In genomic region chrX:9130031-9130430, GRCh38 we compare ENCODE assay signal across 22 cellular contexts.
"Had no signal": no experiment of that assay in that cellular context is flagged by ENCODE, and none has a peak within 500 bp of the region (broad histone marks: within the 10 kb centered on the region; RNA-seq: fewer than 3 reads in every experiment).

No MANE protein-coding gene starts in this region.

- H3K36me3 Mint-ChIP-seq: immature natural killer cell; mesothelial cell of epicardium; naive B cell; natural killer cell; stimulated activated effector memory CD8-positive, alpha-beta T cell treated with anti-CD3 and anti-CD28 coated beads, Interleukin-12 subunit alpha, Interleukin-12 subunit beta, amount 100 ng/mL, for 72 hours had no signal

- H3K4me3 Mint-ChIP-seq: immature natural killer cell; mesothelial cell of epicardium; naive B cell; natural killer cell; nephron progenitor cell; neural progenitor cell; stimulated activated effector memory CD8-positive, alpha-beta T cell treated with anti-CD3 and anti-CD28 coated beads, Interleukin-12 subunit alpha, Interleukin-12 subunit beta, amount 100 ng/mL, for 72 hours had no signal

- H3K4me1 Mint-ChIP-seq: immature natural killer cell; mesothelial cell of epicardium; naive B cell; natural killer cell; nephron progenitor cell; stimulated activated effector memory CD8-positive, alpha-beta T cell treated with anti-CD3 and anti-CD28 coated beads, Interleukin-12 subunit alpha, Interleukin-12 subunit beta, amount 100 ng/mL, for 72 hours had no signal

- ATAC-seq: left colon, natural killer cell, psoas muscle, right lobe of liver had no signal

- DNase-seq: immature natural killer cell; kidney; left colon; left ventricle myocardium inferior; mesendoderm; naive B cell; natural killer cell; nephron progenitor cell; occipital lobe; psoas muscle; right lobe of liver; stimulated activated CD4-positive, alpha-beta T cell treated with anti-CD3 and anti-CD28 coated beads, Interleukin-1b, Interleukin-23, amount 100 ng/mL, for 48 hours; stimulated activated CD4-positive, alpha-beta T cell treated with anti-CD3 and anti-CD28 coated beads, Interleukin-4, amount 100 ng/mL, for 24 hours; stimulated activated naive CD8-positive, alpha-beta T cell treated with anti-CD3 and anti-CD28 coated beads, Interleukin-15, Interleukin-2, amounts not matched to agents 100 U/mL and 50 U/mL, for 24 hours; stomach; testis; thyroid gland; transverse colon; upper lobe of left lung had no signal

- H3K27ac Mint-ChIP-seq: mesothelial cell of epicardium; natural killer cell; nephron progenitor cell; neural progenitor cell; stimulated activated effector memory CD8-positive, alpha-beta T cell treated with anti-CD3 and anti-CD28 coated beads, Interleukin-12 subunit alpha, Interleukin-12 subunit beta, amount 100 ng/mL, for 72 hours had no signal
